Comparison of ENCODE assay signal across 18 cellular contexts in genomic region chr3:99413504-99413903, GRCh38.
A peak's percentile ranks its signal among the peaks of the same experiment; 100 is the strongest.
DNase-seq lines count a peak whose midpoint lies in the region; ATAC-seq and TF ChIP-seq lines count a peak whose summit lies in the region.
"Had no signal": no experiment of that assay in that cellular context is flagged by ENCODE, and none has a peak within 500 bp of the region (broad histone marks: within the 10 kb centered on the region; RNA-seq: fewer than 3 reads in every experiment).

No MANE protein-coding gene starts in this region.

- peak overlapping the region; percentile 25 for H3K4me2 ChIP-seq in fibroblast of lung (ENCODE audit: extremely low read depth, insufficient read depth, low read length)
- peak overlapping the region; percentile 3 for H3K4me2 ChIP-seq in osteoblast (ENCODE audit: insufficient read depth, low read length)
- no peak overlapping the region for H3K4me2 ChIP-seq in hepatocyte

- WGBS in hepatocyte (ENCODE audit: low lambda C conversion rate, missing lambda C conversion rate), result 68% methylated on average over 1 of the region's 1 CpG

- H3K9me3 Mint-ChIP-seq in CD8-positive, alpha-beta T cell, result peaks cover 2% of the 10 kb centered on the region
- H3K9me3 Mint-ChIP-seq: activated naive CD8-positive, alpha-beta T cell treated with anti-CD3 and anti-CD28 coated beads, Interleukin-2, amount 50 U/mL, for 24 hours had no signal

- H3K79me2 ChIP-seq in fibroblast of lung (ENCODE audit: control insufficient read depth, insufficient read depth, low read length), result no peaks in the 10 kb centered on the region
- no peaks in the 10 kb centered on the region for H3K79me2 ChIP-seq in osteoblast (ENCODE audit: insufficient read depth, low read length)
- H3K79me2 ChIP-seq in hepatocyte, result no peaks in the 10 kb centered on the region

- H3K4me1 ChIP-seq in fibroblast of lung (ENCODE audit: control insufficient read depth, extremely low read depth, insufficient read depth, low read length) (peaks cover 9% of the 10 kb centered on the region), osteoblast (ENCODE audit: insufficient read depth, low read length) (peaks cover 33% of the 10 kb centered on the region), hepatocyte (ENCODE audit: insufficient read depth) (no peaks in the 10 kb centered on the region)
- H3K4me1 ChIP-seq in CD8-positive, alpha-beta T cell (ENCODE audit: insufficient read depth, low read length), result no peaks in the 10 kb centered on the region
- H3K4me1 ChIP-seq: upper lobe of left lung had no signal

- CTCF ChIA-PET in CD8-positive, alpha-beta T cell (lab: Charles Lee), result no interaction called here

- no peaks in the 10 kb centered on the region for H3K27me3 Mint-ChIP-seq in CD8-positive, alpha-beta T cell (ENCODE audit: low read depth)
- H3K27me3 Mint-ChIP-seq: activated B cell treated with CpG ODN at 0.5 μM for 24 hours; activated naive CD8-positive, alpha-beta T cell treated with anti-CD3 and anti-CD28 coated beads, Interleukin-2, amount 50 U/mL, for 24 hours had no signal

- peak; percentile 73 for DNase-seq in ELR (ENCODE audit: low read depth)
- no peak for DNase-seq in SK-N-MC (ENCODE audit: low read depth, low spot score)
- peak; percentile 52 to 80 for DNase-seq in fibroblast of lung (ENCODE audit: low read depth in 2 of 2)
- peak; percentile 73 for DNase-seq in osteoblast (ENCODE audit: insufficient read length, low spot score, missing footprints)
- no peak for DNase-seq in CD8-positive, alpha-beta T cell
- DNase-seq in hepatocyte (ENCODE audit: low spot score), result no peak
- DNase-seq: activated B cell treated with CpG ODN at 0.5 μM for 24 hours; activated CD8-positive, alpha-beta memory T cell treated with anti-CD3 and anti-CD28 coated beads, Interleukin-2, amount 50 U/mL, for 48 hours; activated naive CD8-positive, alpha-beta T cell treated with anti-CD3 and anti-CD28 coated beads, Interleukin-2, amount 50 U/mL, for 24 hours; cortex of kidney; naive thymus-derived CD4-positive, alpha-beta T cell; NCI-H1105; NCI-H446; stimulated activated CD4-positive, alpha-beta T cell treated with anti-CD3 and anti-CD28 coated beads, Interleukin-2, amount 100 ng/mL, for 48 hours; upper lobe of left lung had no signal

- H3K27me3 ChIP-seq in fibroblast of lung (ENCODE audit: control insufficient read depth, insufficient read depth, low read length), result no peaks in the 10 kb centered on the region
- H3K27me3 ChIP-seq in osteoblast (ENCODE audit: insufficient read depth, low read length), result no peaks in the 10 kb centered on the region
- H3K27me3 ChIP-seq in CD8-positive, alpha-beta T cell (ENCODE audit: insufficient read depth, low read length), result no peaks in the 10 kb centered on the region
- H3K27me3 ChIP-seq in hepatocyte, result no peaks in the 10 kb centered on the region
- H3K27me3 ChIP-seq: upper lobe of left lung had no signal

- H3K27ac ChIP-seq in SK-N-MC (peak overlapping the region; percentile 93), fibroblast of lung (ENCODE audit: insufficient read depth, low read length) (peak overlapping the region; percentile 65), osteoblast (ENCODE audit: low read depth, low read length) (peak overlapping the region; percentile 84), hepatocyte (no peak overlapping the region)
- no peak overlapping the region for H3K27ac ChIP-seq in CD8-positive, alpha-beta T cell (ENCODE audit: low read depth, low read length)
- H3K27ac ChIP-seq: upper lobe of left lung had no signal

- no peak overlapping the region for H2AFZ ChIP-seq in fibroblast of lung (ENCODE audit: low read length)
- H2AFZ ChIP-seq in osteoblast (ENCODE audit: low read length), result no peak overlapping the region
- H2AFZ ChIP-seq in hepatocyte, result no peak overlapping the region

- intact Hi-C loops in CD8-positive, alpha-beta T cell (cut with DNase I, micrococcal nuclease), result no loop called here

- H3K9me2 ChIP-seq in hepatocyte (replicated peaks; ENCODE audit: insufficient read depth), result no peaks in the 10 kb centered on the region

- no peaks in the 10 kb centered on the region for H3K36me3 ChIP-seq in SK-N-MC (ENCODE audit: insufficient read depth, low read length)
- no peaks in the 10 kb centered on the region for H3K36me3 ChIP-seq in fibroblast of lung (ENCODE audit: control insufficient read depth, insufficient read depth, low read length)
- H3K36me3 ChIP-seq in osteoblast (ENCODE audit: insufficient read depth, low read length), result no peaks in the 10 kb centered on the region
- no peaks in the 10 kb centered on the region for H3K36me3 ChIP-seq in CD8-positive, alpha-beta T cell (ENCODE audit: insufficient read depth, low read length)
- no peaks in the 10 kb centered on the region for H3K36me3 ChIP-seq in hepatocyte (replicated peaks; ENCODE audit: insufficient read depth, low read depth)
- H3K36me3 ChIP-seq: upper lobe of left lung had no signal

- no peak overlapping the region for H3K4me3 Mint-ChIP-seq in CD8-positive, alpha-beta T cell
- H3K4me3 Mint-ChIP-seq: activated B cell treated with CpG ODN at 0.5 μM for 24 hours; activated naive CD8-positive, alpha-beta T cell treated with anti-CD3 and anti-CD28 coated beads, Interleukin-2, amount 50 U/mL, for 24 hours; CD14-positive monocyte; naive thymus-derived CD4-positive, alpha-beta T cell had no signal

- H4K20me1 ChIP-seq in fibroblast of lung (ENCODE audit: control insufficient read depth, extremely low read depth, insufficient read depth, low read length), result no peaks in the 10 kb centered on the region
- no peaks in the 10 kb centered on the region for H4K20me1 ChIP-seq in osteoblast (ENCODE audit: insufficient read depth, low read length)
- H4K20me1 ChIP-seq in hepatocyte (ENCODE audit: insufficient read depth, poor library complexity, severe bottlenecking), result no peaks in the 10 kb centered on the region

- H3K9me3 ChIP-seq in SK-N-MC (ENCODE audit: low read depth, low read length) (no peaks in the 10 kb centered on the region), fibroblast of lung (ENCODE audit: control insufficient read depth, insufficient read depth, low read depth, low read length) (no peaks in the 10 kb centered on the region), osteoblast (ENCODE audit: low read depth, low read length) (no peaks in the 10 kb centered on the region), hepatocyte (ENCODE audit: low read depth) (no peaks in the 10 kb centered on the region)
- no peaks in the 10 kb centered on the region for H3K9me3 ChIP-seq in CD8-positive, alpha-beta T cell (ENCODE audit: low read length)
- H3K9me3 ChIP-seq: upper lobe of left lung had no signal

- no peaks in the 10 kb centered on the region for H3K36me3 Mint-ChIP-seq in CD8-positive, alpha-beta T cell
- H3K36me3 Mint-ChIP-seq: CD14-positive monocyte; naive thymus-derived CD4-positive, alpha-beta T cell had no signal

- H3K4me3 ChIP-seq in SK-N-MC (peak overlapping the region; percentile 44), fibroblast of lung (replicated peaks in 1 of 4; ENCODE audit: control extremely low read depth in 1 of 4, insufficient read depth in 1 of 4, low read depth in 3 of 4, low read length in 4 of 4) (no peak overlapping the region), osteoblast (ENCODE audit: insufficient read depth, low read length) (no peak overlapping the region), hepatocyte (no peak overlapping the region)
- H3K4me3 ChIP-seq in CD8-positive, alpha-beta T cell (ENCODE audit: low read depth, low read length), result no peak overlapping the region
- H3K4me3 ChIP-seq: upper lobe of left lung had no signal

- H3K9ac ChIP-seq in SK-N-MC (ENCODE audit: insufficient read length) (no peak overlapping the region), fibroblast of lung (ENCODE audit: insufficient read depth, low read length) (no peak overlapping the region)

- no peak for ATAC-seq in GM18907 (IDR thresholded peaks at IDR 0.05; ENCODE audit: unreplicated experiment)
- ATAC-seq in CD8-positive, alpha-beta T cell, result no peak
- no peak for ATAC-seq in GM18502 (IDR thresholded peaks at IDR 0.05; ENCODE audit: poor library complexity, unreplicated experiment)
- ATAC-seq: activated naive CD8-positive, alpha-beta T cell treated with anti-CD3 and anti-CD28 coated beads, Interleukin-2, amount 50 U/mL, for 24 hours; naive thymus-derived CD4-positive, alpha-beta T cell had no signal

- H3K4me1 Mint-ChIP-seq in CD8-positive, alpha-beta T cell (ENCODE audit: low read depth), result no peaks in the 10 kb centered on the region
- H3K4me1 Mint-ChIP-seq: activated B cell treated with CpG ODN at 0.5 μM for 24 hours; activated naive CD8-positive, alpha-beta T cell treated with anti-CD3 and anti-CD28 coated beads, Interleukin-2, amount 50 U/mL, for 24 hours; CD14-positive monocyte; naive thymus-derived CD4-positive, alpha-beta T cell had no signal

- no peak for TF ChIP-seq CTCF in fibroblast of lung (conservative IDR thresholded peaks at IDR 0.05 in 1 of 2, IDR thresholded peaks at IDR 0.05 in 1 of 2; ENCODE audit: low read depth in 1 of 2, low read length in 2 of 2)
- no peak for TF ChIP-seq CTCF in osteoblast (IDR thresholded peaks at IDR 0.05; ENCODE audit: extremely low read depth, low read depth, low read length)
- TF ChIP-seq CTCF in CD8-positive, alpha-beta T cell (IDR thresholded peaks at IDR 0.05), result no peak
- TF ChIP-seq CTCF in hepatocyte (IDR thresholded peaks at IDR 0.05; ENCODE audit: poor library complexity), result no peak

- no peak overlapping the region for H3K27ac Mint-ChIP-seq in CD8-positive, alpha-beta T cell
- H3K27ac Mint-ChIP-seq: activated B cell treated with CpG ODN at 0.5 μM for 24 hours; activated naive CD8-positive, alpha-beta T cell treated with anti-CD3 and anti-CD28 coated beads, Interleukin-2, amount 50 U/mL, for 24 hours; CD14-positive monocyte; naive thymus-derived CD4-positive, alpha-beta T cell had no signal

- POLR2A ChIA-PET in CD8-positive, alpha-beta T cell (lab: Charles Lee), result no interaction called here

Comparison
In these comparisons a context has a peak if more than half of its experiments do, and no peak if none do; other contexts are left out.
1. DNase-seq: peak in ELR (single experiment), fibroblast of lung (2 of 2) and osteoblast (single experiment); none in SK-N-MC (single experiment), CD8-positive, alpha-beta T cell (0 of 7) and hepatocyte (single experiment).
2. H3K27ac ChIP-seq: peak in SK-N-MC (single experiment), fibroblast of lung (single experiment) and osteoblast (single experiment); none in CD8-positive, alpha-beta T cell (single experiment) and hepatocyte (single experiment).